In the genomic region with DNA sequence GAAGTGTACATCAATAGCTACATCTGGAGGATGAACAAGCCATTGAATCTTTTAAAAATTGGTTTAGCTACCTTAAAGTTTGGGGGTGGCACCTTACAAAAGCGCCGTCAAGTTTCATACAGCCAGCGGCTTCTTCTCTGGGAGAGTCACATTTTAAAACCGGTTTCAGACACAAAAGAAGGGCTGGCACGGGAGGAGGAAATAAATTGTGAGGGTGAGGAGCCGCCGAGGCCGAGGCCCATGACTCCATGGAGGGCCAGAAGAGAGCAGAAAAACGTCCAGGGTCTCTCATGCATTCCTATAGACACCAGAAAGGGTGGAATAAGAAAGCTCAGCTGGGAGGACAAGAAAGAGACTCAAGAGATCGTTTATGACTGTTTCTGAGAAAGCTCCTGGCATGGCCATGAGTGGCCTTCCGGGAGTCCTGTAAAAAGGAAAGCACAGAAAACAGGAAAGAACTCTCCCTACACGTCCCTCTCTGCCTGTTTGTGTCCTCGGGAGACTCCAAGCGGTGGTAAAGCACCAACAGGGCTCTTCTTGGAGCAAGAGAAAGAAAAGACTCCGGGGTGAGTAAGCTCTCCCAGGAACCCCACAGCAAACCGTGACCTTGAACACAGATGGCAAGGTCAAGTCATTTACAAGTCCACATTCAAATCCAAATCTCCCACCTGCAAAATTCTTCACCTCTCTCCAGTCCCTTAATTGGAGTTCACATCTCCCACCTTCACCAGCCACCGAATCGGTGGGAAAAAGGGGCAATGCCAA, we compare ENCODE assay signal across 7 cellular contexts. TPM values are rescaled to one million over a fixed set of nuclear protein-coding genes. Genes with fewer than 3 reads are reported as not detected.
DNase-seq lines count a peak whose midpoint lies in the region; TF ChIP-seq lines count a peak whose summit lies in the region.

No MANE protein-coding gene starts in this region.

- H2AK5ac ChIP-seq in trophoblast cell (ENCODE audit: low read length): no peak overlapping the region

- H3K9me3 ChIP-seq in right atrium auricular region: no peaks in the 10 kb centered on the region
- no peaks in the 10 kb centered on the region for H3K9me3 ChIP-seq in trophoblast cell (ENCODE audit: insufficient read depth, low read depth, low read length)

- H3K4me3 ChIP-seq in right atrium auricular region (peak overlapping the region; percentile 84 to 85), trophoblast cell (ENCODE audit: low read depth, low read length) (no peak overlapping the region)

- no peak overlapping the region for H3K23ac ChIP-seq in trophoblast cell (ENCODE audit: low read length)

- no peak overlapping the region for H2AFZ ChIP-seq in trophoblast cell (ENCODE audit: insufficient read depth, low read length, poor library complexity)

- peak; percentile 78 for DNase-seq in G401 (ENCODE audit: low spot score)
- peak; percentile 27 for DNase-seq in MV-4-11 (lab: John Stamatoyannopoulos, UW)
- peak in 40 of 58 donors; percentile 8 to 64 (median 35) for DNase-seq in anterior cingulate cortex (lab: John Stamatoyannopoulos, UW)
- no peak for DNase-seq in right atrium auricular region (ENCODE audit: low spot score)
- DNase-seq in trophoblast cell: peak in 1 of 2 donors; percentile 51
- DNase-seq in cerebellar nuclear complex (lab: John Stamatoyannopoulos, UW): no peak
- DNase-seq in activated effector memory CD4-positive, alpha-beta T cell treated with Interleukin-2 at 50 U/mL for 16 hours: no peak

- peaks cover 3 to 68% of the 10 kb centered on the region in 2 donors for H3K4me1 ChIP-seq in right atrium auricular region
- H3K4me1 ChIP-seq in trophoblast cell (ENCODE audit: control insufficient read depth in 1 of 2, insufficient read depth in 2 of 2, low read length in 2 of 2): peaks cover 3 to 16% of the 10 kb centered on the region in 2 experiments

- no peak overlapping the region for H2BK120ac ChIP-seq in trophoblast cell (ENCODE audit: insufficient read depth, low read length, poor library complexity)

- peak in 1 of 2 donors; percentile 51 for TF ChIP-seq CTCF in right atrium auricular region (IDR thresholded peaks at IDR 0.05)

- in situ Hi-C loops in G401 (cut with HindIII; ENCODE audit: low sequenced_read_pairs): no loop called here

- H3K14ac ChIP-seq in trophoblast cell (ENCODE audit: low read length): peak overlapping the region; percentile 17

- peaks cover 15% of the 10 kb centered on the region for H3K79me1 ChIP-seq in trophoblast cell (ENCODE audit: low read length)

- peak overlapping the region; percentile 64 for H4K8ac ChIP-seq in trophoblast cell (ENCODE audit: low read depth, low read length)

- no peak overlapping the region for H4K91ac ChIP-seq in trophoblast cell (ENCODE audit: low read depth, low read length)

- peaks cover 2% of the 10 kb centered on the region for H3K79me2 ChIP-seq in trophoblast cell (ENCODE audit: control insufficient read depth, insufficient read depth, low read length, poor library complexity)

- H3K4ac ChIP-seq in trophoblast cell (ENCODE audit: low read depth, low read length): no peak overlapping the region

- H3K18ac ChIP-seq in trophoblast cell (ENCODE audit: low read length): no peak overlapping the region

- H3K9ac ChIP-seq in trophoblast cell (ENCODE audit: low read length): no peak overlapping the region

- WGBS in trophoblast cell (ENCODE audit: extremely low coverage, insufficient coverage, insufficient read length): no CpG with 5 or more reads among the region's 18 CpGs

- H3K27me3 ChIP-seq in right atrium auricular region: no peaks in the 10 kb centered on the region
- no peaks in the 10 kb centered on the region for H3K27me3 ChIP-seq in trophoblast cell (ENCODE audit: insufficient read depth, low read length)

- no peak overlapping the region for H4K12ac ChIP-seq in trophoblast cell (ENCODE audit: low read depth, low read length)

- no peak overlapping the region for H2BK5ac ChIP-seq in trophoblast cell (ENCODE audit: low read depth, low read length, poor library complexity)

- H3K4me2 ChIP-seq in trophoblast cell (ENCODE audit: low read length): peak overlapping the region; percentile 82

- H3K27ac ChIP-seq in right atrium auricular region: peak overlapping the region; percentile 93
- H3K27ac ChIP-seq in trophoblast cell (ENCODE audit: low read depth, low read length): no peak overlapping the region

- no peak overlapping the region for H2BK12ac ChIP-seq in trophoblast cell (ENCODE audit: low read length)

- peaks cover 10% of the 10 kb centered on the region for H3K36me3 ChIP-seq in right atrium auricular region
- no peaks in the 10 kb centered on the region for H3K36me3 ChIP-seq in trophoblast cell (ENCODE audit: control insufficient read depth in 1 of 2, insufficient read depth in 2 of 2, low read length in 2 of 2)

RNA-seq across cellular contexts. Expression of a gene that starts 1.8 kb away (rescaled TPM):
- total RNA-seq in G401 (2014; rRNA removed; shearing (Covaris generic)): 29.7 and 41.2 TPM in 2 replicates
- 1 to 10 TPM; 5.9 to 8.7 TPM for total RNA-seq in right atrium auricular region
- 6.7 and 6.8 TPM in 2 replicates for polyA plus RNA-seq in trophoblast cell (2013)

RNA-seq across cellular contexts. Expression of a gene that starts 13.7 kb away (rescaled TPM):
- 12.1 and 13.2 TPM in 2 replicates for total RNA-seq in G401 (2014; rRNA removed; shearing (Covaris generic))
- total RNA-seq in right atrium auricular region: 1 to 10 TPM; 3.1 to 3.3 TPM
- 0.60 and 0.77 TPM in 2 replicates for polyA plus RNA-seq in trophoblast cell (2013)

RNA-seq across cellular contexts. Expression of a gene that starts 40.3 kb away (rescaled TPM):
- total RNA-seq in G401 (2014; rRNA removed; shearing (Covaris generic)): 8.8 and 11.3 TPM in 2 replicates
- 1 to 10 TPM; 3.9 to 5.0 TPM for total RNA-seq in right atrium auricular region
- polyA plus RNA-seq in trophoblast cell (2013): 12.1 and 12.8 TPM in 2 replicates

Comparison
In these comparisons a context has a peak if more than half of its experiments do, and no peak if none do; other contexts are left out.
1. DNase-seq: peak in G401 (single experiment), MV-4-11 (single experiment) and anterior cingulate cortex (40 of 58); none in right atrium auricular region (single experiment), cerebellar nuclear complex (0 of 2) and activated effector memory CD4-positive, alpha-beta T cell treated with Interleukin-2 at 50 U/mL for 16 hours (single experiment).